8 cellular contexts compared by ENCODE assay signal in genomic region chr7:65763114-65763513, GRCh38.
DNase-seq lines count a peak whose midpoint lies in the region; ATAC-seq and TF ChIP-seq lines count a peak whose summit lies in the region.
"Not testable (repeated sequence)": the region's sequence is repeated elsewhere in the genome, so short reads cannot be mapped to it uniquely, and the experiment has no call there.

No MANE protein-coding gene starts in this region.

- TF ChIP-seq POLR2A in stomach (IDR thresholded peaks at IDR 0.05): not testable (repeated sequence)

- not testable (repeated sequence) for H3K27me3 Mint-ChIP-seq in activated CD8-positive, alpha-beta T cell treated with anti-CD3 and anti-CD28 coated beads for 36 hours; activated naive CD8-positive, alpha-beta T cell treated with anti-CD3 and anti-CD28 coated beads for 36 hours; MCF 10A (ENCODE audit: insufficient read depth, unreplicated experiment); memory B cell

- WGBS in GM23248 (ENCODE audit: low coverage in 1 of 2, low lambda C conversion rate in 2 of 2, missing lambda C conversion rate in 2 of 2), 2 experiments: 79 to 82% methylated on average over 5 of the region's 5 CpGs
- WGBS in stomach, 5 donors: 65 to 72% (median 67%) methylated on average over 5 of the region's 5 CpGs

- H3K9me3 Mint-ChIP-seq in activated CD8-positive, alpha-beta T cell treated with anti-CD3 and anti-CD28 coated beads for 36 hours; activated naive CD8-positive, alpha-beta T cell treated with anti-CD3 and anti-CD28 coated beads for 36 hours; MCF 10A (ENCODE audit: unreplicated experiment); memory B cell: not testable (repeated sequence)

- CTCF ChIA-PET in A673 (lab: Charles Lee); PC-9 (lab: Charles Lee); activated CD8-positive, alpha-beta T cell treated with anti-CD3 and anti-CD28 coated beads for 36 hours (lab: Charles Lee); MCF 10A (lab: Yijun Ruan, JAX): not testable (repeated sequence)

- peak overlapping the region; percentile 21 for H3K27ac ChIP-seq in A673 (ENCODE audit: low read depth, low read length, poor library complexity, severe bottlenecking)
- peak overlapping the region; percentile 20; the same call in 1 of the 2 replicates for H3K27ac ChIP-seq in GM23248
- peak overlapping the region; percentile 44; the same call in 1 of the 2 replicates for H3K27ac ChIP-seq in PC-9
- H3K27ac ChIP-seq in stomach: peak overlapping the region in 3 of 5 donors; percentile 54 to 59 (median 57)

- POLR2A ChIA-PET in A673 (lab: Charles Lee; ENCODE audit: low non-redundant PET); PC-9 (lab: Charles Lee; ENCODE audit: unreplicated experiment); activated CD8-positive, alpha-beta T cell treated with anti-CD3 and anti-CD28 coated beads for 36 hours (lab: Charles Lee): not testable (repeated sequence)
- POLR2A ChIA-PET in MCF 10A (lab: Yijun Ruan, JAX): interaction anchor here (1.1 kb wide), 1 partner anchor 12 kb away, joined by 4 read pairs; no protein-coding TSS in a partner anchor

- not testable (repeated sequence) for TF ChIP-seq CTCF in A673 (conservative IDR thresholded peaks at IDR 0.05; ENCODE audit: low read depth, low read length); PC-9 (conservative IDR thresholded peaks at IDR 0.05); activated CD8-positive, alpha-beta T cell treated with anti-CD3 and anti-CD28 coated beads for 36 hours (IDR thresholded peaks at IDR 0.05); MCF 10A (IDR thresholded peaks at IDR 0.05; ENCODE audit: unreplicated experiment); stomach (IDR thresholded peaks at IDR 0.05)

- ATAC-seq in activated CD8-positive, alpha-beta T cell treated with anti-CD3 and anti-CD28 coated beads for 36 hours; memory B cell (ENCODE audit: low read depth): not testable (repeated sequence)

- not testable (repeated sequence) for H3K36me3 ChIP-seq in A673 (ENCODE audit: insufficient read depth, low read length, poor library complexity, severe bottlenecking); GM23248 (ENCODE audit: low read depth); PC-9 (ENCODE audit: low read depth)
- H3K36me3 ChIP-seq in stomach: peaks cover 3 to 38% (median 34%) of the 10 kb centered on the region in 4 donors

- not testable (repeated sequence) for H3K9ac ChIP-seq in GM23248

- not testable (repeated sequence) for H3K4me1 ChIP-seq in A673 (ENCODE audit: insufficient read depth, low read length, poor library complexity, severe bottlenecking); GM23248 (ENCODE audit: insufficient read depth); PC-9 (replicated peaks; ENCODE audit: insufficient read depth)
- H3K4me1 ChIP-seq in stomach: peaks cover 0 to 20% (median 12%) of the 10 kb centered on the region in 4 donors

- not testable (repeated sequence) for H3K9me3 ChIP-seq in A673 (ENCODE audit: low read depth, low read length, poor library complexity, severe bottlenecking); GM23248 (ENCODE audit: low read depth); PC-9 (ENCODE audit: insufficient read depth, low read depth); stomach

- intact Hi-C loops in A673 (cut with micrococcal nuclease; ENCODE audit: unreplicated experiment); PC-9 (cut with micrococcal nuclease; ENCODE audit: unreplicated experiment); activated CD8-positive, alpha-beta T cell treated with anti-CD3 and anti-CD28 coated beads for 36 hours (cut with micrococcal nuclease); MCF 10A (cut with micrococcal nuclease); stomach (cut with DNase I; ENCODE audit: low total_unique reads): not testable (repeated sequence)

- H3K4me1 Mint-ChIP-seq in activated CD8-positive, alpha-beta T cell treated with anti-CD3 and anti-CD28 coated beads for 36 hours (ENCODE audit: low read depth): peaks cover 17% of the 10 kb centered on the region
- H3K4me1 Mint-ChIP-seq in activated naive CD8-positive, alpha-beta T cell treated with anti-CD3 and anti-CD28 coated beads for 36 hours: peaks cover 11% of the 10 kb centered on the region
- H3K4me1 Mint-ChIP-seq in MCF 10A (ENCODE audit: insufficient read depth, unreplicated experiment); memory B cell: not testable (repeated sequence)

- H3K4me2 ChIP-seq in GM23248 (ENCODE audit: unreplicated experiment); PC-9: not testable (repeated sequence)

- H3K4me3 Mint-ChIP-seq in activated CD8-positive, alpha-beta T cell treated with anti-CD3 and anti-CD28 coated beads for 36 hours; activated naive CD8-positive, alpha-beta T cell treated with anti-CD3 and anti-CD28 coated beads for 36 hours; MCF 10A (ENCODE audit: unreplicated experiment); memory B cell: not testable (repeated sequence)

- H3F3A ChIP-seq in GM23248 (ENCODE audit: insufficient read depth); PC-9 (ENCODE audit: insufficient read depth, low read depth): not testable (repeated sequence)

- DNase-seq in A673 (ENCODE audit: low spot score); PC-9; activated CD8-positive, alpha-beta T cell treated with anti-CD3 and anti-CD28 coated beads for 36 hours; activated naive CD8-positive, alpha-beta T cell treated with anti-CD3 and anti-CD28 coated beads for 36 hours; MCF 10A (ENCODE audit: unreplicated experiment); memory B cell (ENCODE audit: low spot score in 2 of 2); stomach: not testable (repeated sequence)
- peak; percentile 1 for DNase-seq in GM23248

- not testable (repeated sequence) for H4K20me1 ChIP-seq in GM23248 (ENCODE audit: insufficient read depth); PC-9 (ENCODE audit: insufficient read depth)

- in situ Hi-C loops in GM23248 (cut with MboI): not testable (repeated sequence)

- peak overlapping the region; percentile 85 for H3K27ac Mint-ChIP-seq in activated CD8-positive, alpha-beta T cell treated with anti-CD3 and anti-CD28 coated beads for 36 hours
- peak overlapping the region; percentile 54 for H3K27ac Mint-ChIP-seq in activated naive CD8-positive, alpha-beta T cell treated with anti-CD3 and anti-CD28 coated beads for 36 hours
- H3K27ac Mint-ChIP-seq in MCF 10A (ENCODE audit: low read depth, unreplicated experiment): peak overlapping the region; percentile 46
- peak overlapping the region; percentile 82 for H3K27ac Mint-ChIP-seq in memory B cell

- BruUV-seq in A673 (replicated peaks; lab: Mats Ljungman, UMichigan) (TSS peak; percentile 18), PC-9 (replicated peaks; lab: Mats Ljungman, UMichigan) (TSS peak; percentile 27), MCF 10A (replicated peaks; lab: Mats Ljungman, UMichigan) (TSS peak; percentile 18)

- peaks cover 28% of the 10 kb centered on the region for H3K36me3 Mint-ChIP-seq in activated CD8-positive, alpha-beta T cell treated with anti-CD3 and anti-CD28 coated beads for 36 hours (ENCODE audit: low read depth)
- peaks cover 19% of the 10 kb centered on the region for H3K36me3 Mint-ChIP-seq in activated naive CD8-positive, alpha-beta T cell treated with anti-CD3 and anti-CD28 coated beads for 36 hours
- H3K36me3 Mint-ChIP-seq in MCF 10A (ENCODE audit: insufficient read depth, unreplicated experiment): peaks cover 60% of the 10 kb centered on the region
- H3K36me3 Mint-ChIP-seq in memory B cell: peaks cover 15% of the 10 kb centered on the region

- H3K9me2 ChIP-seq in GM23248 (ENCODE audit: insufficient read depth); PC-9 (ENCODE audit: insufficient read depth): not testable (repeated sequence)

- H2AFZ ChIP-seq in GM23248, PC-9: not testable (repeated sequence)

- H3K27me3 ChIP-seq in A673 (replicated peaks; ENCODE audit: insufficient read depth, low read depth, low read length, poor library complexity); GM23248 (replicated peaks; ENCODE audit: insufficient read depth); PC-9 (ENCODE audit: insufficient read depth, low read depth); stomach: not testable (repeated sequence)

- peaks cover 20% of the 10 kb centered on the region for H3K79me2 ChIP-seq in GM23248 (ENCODE audit: insufficient read depth)
- not testable (repeated sequence) for H3K79me2 ChIP-seq in PC-9 (ENCODE audit: low read depth)

- TF ChIP-seq EP300 in stomach (IDR thresholded peaks at IDR 0.05): not testable (repeated sequence)

- not testable (repeated sequence) for H3K4me3 ChIP-seq in A673 (ENCODE audit: low read depth, low read length, poor library complexity, severe bottlenecking); GM23248; PC-9; stomach
